34 cellular contexts compared by ENCODE assay signal in genomic region chr15:83838763-83839162, GRCh38.
DNase-seq lines count a peak whose midpoint lies in the region; ATAC-seq, FAIRE-seq and TF ChIP-seq lines count a peak whose summit lies in the region.
"Had no signal": no experiment of that assay in that cellular context is flagged by ENCODE, and none has a peak within 500 bp of the region (broad histone marks: within the 10 kb centered on the region; RNA-seq: fewer than 3 reads in every experiment).

No MANE protein-coding gene starts in this region.

- no peak overlapping the region for H3K4me2 ChIP-seq in A549
- H3K4me2 ChIP-seq: BLaER1; BLaER1 treated with 17β-estradiol and CSF1 and Interleukin-3, amounts not matched to agents 10 nM and 100 nM had no signal

- POLR2A ChIA-PET in A549 (lab: Yijun Ruan, JAX) = no interaction called here

- H3K27me3 ChIP-seq in pancreas (no peaks in the 10 kb centered on the region), gastroesophageal sphincter (no peaks in the 10 kb centered on the region)
- H3K27me3 ChIP-seq: BLaER1; BLaER1 treated with 17β-estradiol and CSF1 and Interleukin-3, amounts not matched to agents 10 nM and 100 nM had no signal

- no peak for TF ChIP-seq POLR2A in A549 (IDR thresholded peaks at IDR 0.05; ENCODE audit: low read length)
- TF ChIP-seq POLR2A in gastroesophageal sphincter (IDR thresholded peaks at IDR 0.05) = no peak

- TF ChIP-seq CTCF in A549 (IDR thresholded peaks at IDR 0.05) (no peak), LNCaP clone FGC (IDR thresholded peaks at IDR 0.05; ENCODE audit: control insufficient read depth, extremely low read depth, insufficient read depth) (no peak), VCaP (conservative IDR thresholded peaks at IDR 0.05) (no peak), pancreas (IDR thresholded peaks at IDR 0.05) (no peak), gastroesophageal sphincter (IDR thresholded peaks at IDR 0.05) (no peak)

- TF ChIP-seq EP300 in A549 (IDR thresholded peaks at IDR 0.05) (no peak), gastroesophageal sphincter (IDR thresholded peaks at IDR 0.05) (no peak)

- peak; percentile 32 for FAIRE-seq in A549 (lab: Jason Lieb, UNC)
- no peak for FAIRE-seq in pancreas (lab: Jason Lieb, UNC)
- FAIRE-seq: A204.1, D721Med had no signal

- DNase-seq in A549 (ENCODE audit: low read depth in 1 of 2, low spot score in 1 of 2) (no peak), LNCaP clone FGC (ENCODE audit: low read depth) (peak; percentile 50), pancreas (no peak), NCI-H2227 (lab: John Stamatoyannopoulos, UW; ENCODE audit: unreplicated experiment) (no peak), left colon (no peak)
- DNase-seq: 8988T; ACHN; AML-193; BE2C; C1 segment of cervical spinal cord; Caco-2; Calu3; CD4-positive, alpha-beta memory T cell; CD4-positive, alpha-beta T cell; CD4-positive, CD25-positive, alpha-beta regulatory T cell; CD8-positive, alpha-beta memory T cell; CD8-positive, alpha-beta T cell; COR-L47; DMS 273 treated with DMSO at 0.1 percent for 48 hours; DMS153; DMS53; DMS79; DMS79 treated with DMSO at 0.1 percent for 48 hours; DND-41; EL had no signal

- H3K27ac ChIP-seq in A549 = no peak overlapping the region
- H3K27ac ChIP-seq in VCaP = peak overlapping the region; percentile 33
- no peak overlapping the region for H3K27ac ChIP-seq in pancreas
- H3K27ac ChIP-seq in gastroesophageal sphincter = no peak overlapping the region
- H3K27ac ChIP-seq: 22Rv1; BLaER1; BLaER1 treated with 17β-estradiol and CSF1 and Interleukin-3, amounts not matched to agents 10 nM and 100 nM; C4-2B had no signal

- H3K4me1 ChIP-seq in A549 = no peaks in the 10 kb centered on the region
- peaks cover 0 to 9% (median 4%) of the 10 kb centered on the region in 3 donors for H3K4me1 ChIP-seq in pancreas
- H3K4me1 ChIP-seq in gastroesophageal sphincter = peaks cover 4 to 15% (median 14%) of the 10 kb centered on the region in 3 donors
- H3K4me1 ChIP-seq: BE2C; BLaER1; BLaER1 treated with 17β-estradiol and CSF1 and Interleukin-3, amounts not matched to agents 10 nM and 100 nM; Caco-2 had no signal

- H3K36me3 ChIP-seq in pancreas (no peaks in the 10 kb centered on the region), gastroesophageal sphincter (no peaks in the 10 kb centered on the region)
- H3K36me3 ChIP-seq: BE2C; BLaER1; BLaER1 treated with 17β-estradiol and CSF1 and Interleukin-3, amounts not matched to agents 10 nM and 100 nM had no signal

- intact Hi-C loops in pancreas (cut with DNase I) = no loop called here
- intact Hi-C loops in left colon (cut with DNase I, micrococcal nuclease) = no loop called here

- H3K4me3 ChIP-seq in A549 (no peak overlapping the region), LNCaP clone FGC (ENCODE audit: low read depth, low read length) (no peak overlapping the region), pancreas (no peak overlapping the region), gastroesophageal sphincter (no peak overlapping the region)
- H3K4me3 ChIP-seq: BLaER1; BLaER1 treated with 17β-estradiol and CSF1 and Interleukin-3, amounts not matched to agents 10 nM and 100 nM had no signal

- no peaks in the 10 kb centered on the region for H3K9me3 ChIP-seq in A549
- H3K9me3 ChIP-seq in pancreas = no peaks in the 10 kb centered on the region
- no peaks in the 10 kb centered on the region for H3K9me3 ChIP-seq in gastroesophageal sphincter
- H3K9me3 ChIP-seq: BE2C; BLaER1; BLaER1 treated with 17β-estradiol and CSF1 and Interleukin-3, amounts not matched to agents 10 nM and 100 nM; Caco-2 had no signal

- ATAC-seq in A549 = no peak
- ATAC-seq in pancreas = peak; percentile 72 to 87 (median 76)
- no peak for ATAC-seq in gastroesophageal sphincter
- no peak for ATAC-seq in HG02852 (IDR thresholded peaks at IDR 0.05; ENCODE audit: unreplicated experiment)
- ATAC-seq in left colon = no peak
- ATAC-seq: CD8-positive, alpha-beta T cell had no signal

- WGBS in A549 (ENCODE audit: missing lambda C conversion rate) = 11% methylated on average over 2 of the region's 2 CpGs
- WGBS in pancreas, 2 donors = 43 to 52% methylated on average over 2 of the region's 2 CpGs
- 75 to 78% methylated on average over 2 of the region's 2 CpGs for WGBS in gastroesophageal sphincter (ENCODE audit: low coverage in 1 of 2), 2 donors

- CTCF ChIA-PET in A549 (lab: Yijun Ruan, JAX) = interaction anchor here (0.7 to 3.6 kb wide), 14 partner anchors 8 to 590 kb away, joined by 3 to 18 read pairs (median 4); no protein-coding TSS in a partner anchor

- TF ChIP-seq RAD21 in A549 (conservative IDR thresholded peaks at IDR 0.05 in 1 of 2, IDR thresholded peaks at IDR 0.05 in 1 of 2) = no peak

TF ChIP-seq in A549, 52 proteins besides CTCF, POLR2A, EP300 and RAD21:
- TF ChIP-seq JUN (IDR thresholded peaks at IDR 0.05) (no peak), FOSL2 (IDR thresholded peaks at IDR 0.05) (no peak), FOSL2 (CRISPR knock-in tag; IDR thresholded peaks at IDR 0.05) (no peak), HOXB5 (CRISPR knock-in tag; IDR thresholded peaks at IDR 0.05) (no peak), POLR2AphosphoS2 (conservative IDR thresholded peaks at IDR 0.05; ENCODE audit: low read length) (no peak), PHF8 (IDR thresholded peaks at IDR 0.05; ENCODE audit: borderline replicate concordance, low read depth) (no peak), NR3C1 (IDR thresholded peaks at IDR 0.05) (no peak), BCL3 (IDR thresholded peaks at IDR 0.05) (no peak), PBX3 (IDR thresholded peaks at IDR 0.05) (no peak), SREBF2 (IDR thresholded peaks at IDR 0.05) (no peak), HOXB13 (CRISPR knock-in tag; IDR thresholded peaks at IDR 0.05; ENCODE audit: low read depth) (no peak), ZC3H11A (IDR thresholded peaks at IDR 0.05) (no peak), ZFP36 (IDR thresholded peaks at IDR 0.05; ENCODE audit: borderline replicate concordance, partially characterized antibody) (no peak)

Comparison
In these comparisons a context has a peak if more than half of its experiments do, and no peak if none do; other contexts are left out.
1. ATAC-seq: peak in pancreas (4 of 4); none in A549 (0 of 2), gastroesophageal sphincter (single experiment), HG02852 (single experiment) and left colon (single experiment).